In the genomic region with DNA sequence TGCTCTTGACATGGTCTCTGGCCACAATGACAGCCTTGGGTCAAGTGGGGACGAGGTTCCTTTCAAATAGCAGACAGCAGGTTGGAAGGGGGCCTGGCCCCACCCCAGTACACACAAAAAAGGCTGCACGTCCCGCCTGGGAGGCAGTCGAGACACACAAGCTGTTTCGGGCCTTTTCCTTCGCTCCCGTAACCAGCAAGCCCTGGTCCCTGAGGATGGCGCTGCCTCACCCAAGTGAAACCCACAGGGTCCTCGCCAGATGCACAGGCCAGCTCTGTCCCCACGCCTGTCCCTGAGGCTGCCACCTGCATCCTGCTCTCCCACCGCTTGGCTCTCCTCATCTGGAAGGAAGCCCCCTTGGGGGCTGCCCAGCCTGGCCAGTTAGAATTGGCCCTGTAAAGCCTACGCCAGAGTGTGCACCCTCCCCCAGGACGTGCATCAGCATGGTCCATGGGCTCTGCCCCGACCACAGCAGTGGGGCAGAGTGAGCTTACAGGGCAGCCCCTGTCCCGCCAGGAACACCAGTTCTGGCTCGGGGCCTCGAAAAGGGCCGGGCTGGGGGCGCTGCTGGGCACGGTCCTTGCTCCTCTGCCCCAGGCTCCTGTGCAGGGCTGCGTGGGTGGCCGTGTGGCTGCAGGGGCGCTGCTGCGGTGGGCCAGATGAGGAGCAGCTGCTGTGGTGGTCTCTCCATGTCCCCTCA, we compare ENCODE assay signal across 1 cellular context.
TF ChIP-seq lines count a peak whose summit lies in the region.

No MANE protein-coding gene starts in this region.

TF ChIP-seq in WTC11, 78 proteins besides CTCF, POLR2A, EP300 and RAD21 (continued from another document):
- TF ChIP-seq, protein P1, sequence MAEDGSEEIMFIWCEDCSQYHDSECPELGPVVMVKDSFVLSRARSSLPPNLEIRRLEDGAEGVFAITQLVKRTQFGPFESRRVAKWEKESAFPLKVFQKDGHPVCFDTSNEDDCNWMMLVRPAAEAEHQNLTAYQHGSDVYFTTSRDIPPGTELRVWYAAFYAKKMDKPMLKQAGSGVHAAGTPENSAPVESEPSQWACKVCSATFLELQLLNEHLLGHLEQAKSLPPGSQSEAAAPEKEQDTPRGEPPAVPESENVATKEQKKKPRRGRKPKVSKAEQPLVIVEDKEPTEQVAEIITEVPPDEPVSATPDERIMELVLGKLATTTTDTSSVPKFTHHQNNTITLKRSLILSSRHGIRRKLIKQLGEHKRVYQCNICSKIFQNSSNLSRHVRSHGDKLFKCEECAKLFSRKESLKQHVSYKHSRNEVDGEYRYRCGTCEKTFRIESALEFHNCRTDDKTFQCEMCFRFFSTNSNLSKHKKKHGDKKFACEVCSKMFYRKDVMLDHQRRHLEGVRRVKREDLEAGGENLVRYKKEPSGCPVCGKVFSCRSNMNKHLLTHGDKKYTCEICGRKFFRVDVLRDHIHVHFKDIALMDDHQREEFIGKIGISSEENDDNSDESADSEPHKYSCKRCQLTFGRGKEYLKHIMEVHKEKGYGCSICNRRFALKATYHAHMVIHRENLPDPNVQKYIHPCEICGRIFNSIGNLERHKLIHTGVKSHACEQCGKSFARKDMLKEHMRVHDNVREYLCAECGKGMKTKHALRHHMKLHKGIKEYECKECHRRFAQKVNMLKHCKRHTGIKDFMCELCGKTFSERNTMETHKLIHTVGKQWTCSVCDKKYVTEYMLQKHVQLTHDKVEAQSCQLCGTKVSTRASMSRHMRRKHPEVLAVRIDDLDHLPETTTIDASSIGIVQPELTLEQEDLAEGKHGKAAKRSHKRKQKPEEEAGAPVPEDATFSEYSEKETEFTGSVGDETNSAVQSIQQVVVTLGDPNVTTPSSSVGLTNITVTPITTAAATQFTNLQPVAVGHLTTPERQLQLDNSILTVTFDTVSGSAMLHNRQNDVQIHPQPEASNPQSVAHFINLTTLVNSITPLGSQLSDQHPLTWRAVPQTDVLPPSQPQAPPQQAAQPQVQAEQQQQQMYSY (CRISPR knock-in tag; IDR thresholded peaks at IDR 0.05): no peak
